In genomic region chr20:36744764-36745191, GRCh38 we compare ENCODE assay signal across 1 cellular context.
TF ChIP-seq lines count a peak whose summit lies in the region.

No MANE protein-coding gene starts in this region.

TF ChIP-seq in H1, 55 proteins besides CTCF, POLR2A, EP300 and RAD21 (continued from another document):
- TF ChIP-seq KDM5A (IDR thresholded peaks at IDR 0.05; ENCODE audit: low read length) (no peak), GABPA (IDR thresholded peaks at IDR 0.05; ENCODE audit: borderline replicate concordance, insufficient read depth, low read length) (no peak), GTF2F1 (IDR thresholded peaks at IDR 0.05; ENCODE audit: borderline replicate concordance, low read depth, low read length) (no peak), RBBP5 (IDR thresholded peaks at IDR 0.05; ENCODE audit: borderline replicate concordance, low read depth, low read length) (no peak)
